18 cellular contexts compared by ENCODE assay signal in genomic region chr9:14158911-14159310, GRCh38.
A peak's percentile ranks its signal among the peaks of the same experiment; 100 is the strongest.
DNase-seq lines count a peak whose midpoint lies in the region; ATAC-seq and TF ChIP-seq lines count a peak whose summit lies in the region.
"Had no signal": no experiment of that assay in that cellular context is flagged by ENCODE, and none has a peak within 500 bp of the region (broad histone marks: within the 10 kb centered on the region; RNA-seq: fewer than 3 reads in every experiment).

No MANE protein-coding gene starts in this region.

- peaks cover 0 to 8% of the 10 kb centered on the region in 2 donors for H3K4me1 Mint-ChIP-seq in immature natural killer cell

- H3K36me3 Mint-ChIP-seq in immature natural killer cell: peaks cover 0 to 4% (median 0%) of the 10 kb centered on the region in 3 donors
- H3K36me3 Mint-ChIP-seq: activated naive CD4-positive, alpha-beta T cell treated with anti-CD3 and anti-CD28 coated beads, Interleukin-2, amount 50 U/mL, for 72 hours had no signal

- H3K27me3 ChIP-seq in MG63 (no peaks in the 10 kb centered on the region), left lung (no peaks in the 10 kb centered on the region)
- H3K27me3 ChIP-seq: esophagus squamous epithelium had no signal

- H3K36me3 ChIP-seq in MG63: peaks cover 8% of the 10 kb centered on the region; the same call in 1 of the 2 replicates
- no peaks in the 10 kb centered on the region for H3K36me3 ChIP-seq in left lung
- H3K36me3 ChIP-seq: esophagus squamous epithelium had no signal

- no peak for TF ChIP-seq CTCF in choroid plexus epithelial cell (conservative IDR thresholded peaks at IDR 0.05; ENCODE audit: low read depth, low read length)
- TF ChIP-seq CTCF in left lung (IDR thresholded peaks at IDR 0.05): no peak

- no peak overlapping the region for H3K27ac Mint-ChIP-seq in immature natural killer cell
- H3K27ac Mint-ChIP-seq: activated naive CD4-positive, alpha-beta T cell treated with anti-CD3 and anti-CD28 coated beads, Interleukin-2, amount 50 U/mL, for 72 hours had no signal

- no peak overlapping the region for H3K4me3 ChIP-seq in MG63
- H3K4me3 ChIP-seq in choroid plexus epithelial cell (ENCODE audit: low read depth, low read length): no peak overlapping the region
- H3K4me3 ChIP-seq in left lung: no peak overlapping the region
- H3K4me3 ChIP-seq: esophagus squamous epithelium had no signal

- DNase-seq in AG08396 (ENCODE audit: low spot score) (peak; percentile 9), MG63 (peak; percentile 100), choroid plexus epithelial cell (ENCODE audit: low read depth) (peak; percentile 26), left lung (no peak), immature natural killer cell (no peak), DMS79 (lab: John Stamatoyannopoulos, UW) (no peak)
- DNase-seq: activated CD4-positive, alpha-beta T cell treated with anti-CD3 and anti-CD28 coated beads for 48 hours; AML-193; esophagus squamous epithelium; NCI-H187; NCI-H82; occipital lobe; SHP77; T1000 had no signal

- ATAC-seq in left lung (peak; percentile 42), HG03520 (IDR thresholded peaks at IDR 0.05; ENCODE audit: unreplicated experiment) (no peak), HG02588 (IDR thresholded peaks at IDR 0.05; ENCODE audit: unreplicated experiment) (no peak)
- ATAC-seq: activated naive CD4-positive, alpha-beta T cell treated with anti-CD3 and anti-CD28 coated beads, Interleukin-2, amount 50 U/mL, for 72 hours had no signal

- intact Hi-C loops in left lung (cut with DNase I): no loop called here

- H3K9me3 Mint-ChIP-seq in immature natural killer cell: peaks cover 2 to 13% (median 7%) of the 10 kb centered on the region in 6 donors
- H3K9me3 Mint-ChIP-seq: activated naive CD4-positive, alpha-beta T cell treated with anti-CD3 and anti-CD28 coated beads, Interleukin-2, amount 50 U/mL, for 72 hours had no signal

- no peak overlapping the region for H3K27ac ChIP-seq in left lung
- H3K27ac ChIP-seq: esophagus squamous epithelium, KMS-11 had no signal

- H3K27me3 Mint-ChIP-seq in immature natural killer cell (ENCODE audit: low read depth in 3 of 3): peaks cover 0 to 2% (median 1%) of the 10 kb centered on the region in 3 donors

- H3K9me3 ChIP-seq in MG63 (no peaks in the 10 kb centered on the region), left lung (no peaks in the 10 kb centered on the region)
- H3K9me3 ChIP-seq: esophagus squamous epithelium had no signal

- peaks cover 0 to 13% of the 10 kb centered on the region in 2 donors for H3K4me1 ChIP-seq in left lung

- H3K4me3 Mint-ChIP-seq in immature natural killer cell: no peak overlapping the region

Comparison
In these comparisons a context has a peak if more than half of its experiments do, and no peak if none do; other contexts are left out.
1. DNase-seq: peak in AG08396 (single experiment), MG63 (single experiment) and choroid plexus epithelial cell (single experiment); none in left lung (0 of 2), immature natural killer cell (0 of 3) and DMS79 (single experiment).